ENCODE assay signal across 1 cellular context in genomic region chr2:177235855-177236437, GRCh38.
A peak's percentile ranks its signal among the peaks of the same experiment; 100 is the strongest.
TF ChIP-seq lines count a peak whose summit lies in the region.

No MANE protein-coding gene starts in this region.

TF ChIP-seq in HepG2, 621 proteins besides CTCF, POLR2A, EP300 and RAD21:
- TF ChIP-seq RBM22 (optimal IDR thresholded peaks at IDR 0.05; ENCODE audit: low read length) (peak; percentile 95), FLYWCH1 (CRISPR knock-in tag; IDR thresholded peaks at IDR 0.05) (no peak)
